8 cellular contexts compared by ENCODE assay signal in the genomic region with DNA sequence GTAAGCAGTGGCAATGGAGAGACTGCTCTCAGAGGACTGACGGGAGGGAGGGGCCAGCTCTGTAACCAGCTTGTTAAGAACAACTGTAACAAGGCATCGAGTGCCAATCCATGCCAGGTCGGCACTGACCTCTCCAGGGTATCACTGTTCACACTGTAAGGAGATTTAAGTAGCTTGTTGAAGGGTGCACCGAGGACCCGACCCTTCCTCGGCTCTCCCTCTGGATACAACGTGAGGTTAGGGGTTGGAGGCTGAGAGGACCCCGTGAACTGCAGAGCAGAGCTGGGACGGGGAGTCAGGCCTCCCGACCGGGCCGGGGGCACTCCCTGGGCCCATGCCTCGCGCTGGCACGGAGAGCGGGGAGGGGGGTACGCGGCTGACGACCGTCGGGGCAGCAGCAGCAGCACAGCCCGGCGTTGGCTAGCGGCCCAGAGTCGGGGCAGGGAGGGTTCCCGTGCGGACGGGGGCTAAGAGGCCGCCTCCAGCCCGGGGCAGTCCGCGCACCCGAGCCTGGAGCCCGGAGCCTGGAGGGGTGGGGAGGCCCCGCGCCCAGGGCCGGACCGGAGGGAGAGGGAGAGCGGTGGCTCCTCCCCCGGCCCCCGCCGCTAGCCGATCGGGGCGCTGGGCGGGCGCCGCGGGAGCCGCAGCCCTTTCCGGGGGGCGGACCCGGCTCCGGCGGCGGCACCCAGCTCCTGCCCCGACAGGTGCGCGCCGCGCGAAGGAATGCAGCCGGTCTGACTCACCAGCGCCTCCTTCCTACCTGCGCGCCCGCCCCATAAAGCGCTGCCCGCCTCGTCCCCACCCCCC. TPM values are rescaled to one million over a fixed set of nuclear protein-coding genes. Genes with fewer than 3 reads are reported as not detected.
DNase-seq lines count a peak whose midpoint lies in the region; ATAC-seq, FAIRE-seq and TF ChIP-seq lines count a peak whose summit lies in the region.

A gene (plus strand): TSS at position 804 of the 807 bp plus-strand sequence. CDS start 3,245 bp downstream, outside the sequence.

- peak; percentile 95 for ATAC-seq in activated CD8-positive, alpha-beta memory T cell treated with anti-CD3 and anti-CD28 coated beads, Interleukin-2, amount 10 ng/mL, durations not matched to agents 7 days and 5 days
- peak; percentile 91 for ATAC-seq in naive thymus-derived CD4-positive, alpha-beta T cell
- peak; percentile 66 to 76 for ATAC-seq in stimulated activated naive B cell treated with anti-CD40 and anti-IgM and Interleukin-4, amounts not matched to agents 10 μg/mL and 1 μg/mL and 100 μg/mL, for 72 hours (replicated peaks)

- no peak within 1 kb of the TSS for H3K4me2 ChIP-seq in endothelial cell of umbilical vein (ENCODE audit: insufficient read depth, low read length)

- peak within 1 kb of the TSS; percentile 69 for H3K4me3 Mint-ChIP-seq in activated CD8-positive, alpha-beta memory T cell treated with anti-CD3 and anti-CD28 coated beads, Interleukin-2, amount 10 ng/mL, durations not matched to agents 7 days and 5 days
- H3K4me3 Mint-ChIP-seq in naive thymus-derived CD4-positive, alpha-beta T cell = peak within 1 kb of the TSS; percentile 78 to 90 (median 82)
- peak within 1 kb of the TSS; percentile 80 to 83 for H3K4me3 Mint-ChIP-seq in stimulated activated naive B cell treated with anti-CD40 and anti-IgM and Interleukin-4, amounts not matched to agents 10 μg/mL and 1 μg/mL and 100 μg/mL, for 72 hours

- CTCF ChIA-PET in activated CD8-positive, alpha-beta memory T cell treated with anti-CD3 and anti-CD28 coated beads, Interleukin-2, amount 10 ng/mL, durations not matched to agents 7 days and 5 days (lab: Charles Lee) = interaction anchor here (0.5 to 4.9 kb wide), 8 partner anchors 10 to 134 kb away, joined by 3 to 41 read pairs (median 4); a partner anchor contains a TSS
- CTCF ChIA-PET in endothelial cell of umbilical vein (lab: Charles Lee) = interaction anchor here (0.6 to 5.2 kb wide), 13 partner anchors 17 to 88 kb away, joined by 3 to 33 read pairs (median 4); a partner anchor contains a TSS
- CTCF ChIA-PET in naive thymus-derived CD4-positive, alpha-beta T cell (lab: Charles Lee) = interaction anchor here (0.8 to 2.8 kb wide), 4 partner anchors 28 to 75 kb away, joined by 3 to 13 read pairs (median 7); a partner anchor contains a TSS

- H3K27ac ChIP-seq in endothelial cell of umbilical vein (ENCODE audit: insufficient read depth, low read depth, low read length) = no peak within 1 kb of the TSS
- H3K27ac ChIP-seq in naive thymus-derived CD4-positive, alpha-beta T cell (ENCODE audit: low read depth, low read length) = peak within 1 kb of the TSS; percentile 39

- H3K4me1 ChIP-seq in endothelial cell of umbilical vein (ENCODE audit: control insufficient read depth, extremely low read depth, insufficient read depth, low read length) = peaks cover 2% of the 10 kb centered on the region
- H3K4me1 ChIP-seq in naive thymus-derived CD4-positive, alpha-beta T cell (ENCODE audit: control insufficient read depth in 2 of 2, insufficient read depth in 2 of 2, low read length in 2 of 2) = peaks cover 0 to 5% of the 10 kb centered on the region in 2 donors

- H3K27ac Mint-ChIP-seq in activated CD8-positive, alpha-beta memory T cell treated with anti-CD3 and anti-CD28 coated beads, Interleukin-2, amount 10 ng/mL, durations not matched to agents 7 days and 5 days = no peak within 1 kb of the TSS
- peak within 1 kb of the TSS in 7 of 9 donors; percentile 14 to 78 (median 36) for H3K27ac Mint-ChIP-seq in naive thymus-derived CD4-positive, alpha-beta T cell
- H3K27ac Mint-ChIP-seq in stimulated activated naive B cell treated with anti-CD40 and anti-IgM and Interleukin-4, amounts not matched to agents 10 μg/mL and 1 μg/mL and 100 μg/mL, for 72 hours = peak within 1 kb of the TSS; percentile 51

- no peak within 1 kb of the TSS for H3K9ac ChIP-seq in endothelial cell of umbilical vein (replicated peaks; ENCODE audit: extremely low read depth, insufficient read depth, low read length)

- peak; percentile 8 for FAIRE-seq in endothelial cell of umbilical vein (lab: Jason Lieb, UNC)

- peaks cover 6 to 11% of the 10 kb centered on the region in 2 experiments for H3K27me3 ChIP-seq in endothelial cell of umbilical vein (ENCODE audit: control insufficient read depth in 2 of 2, insufficient read depth in 2 of 2, low read length in 2 of 2)
- no peaks in the 10 kb centered on the region for H3K27me3 ChIP-seq in naive thymus-derived CD4-positive, alpha-beta T cell (ENCODE audit: control insufficient read depth in 2 of 2, insufficient read depth in 2 of 2, low read length in 2 of 2)

- peak; percentile 89 for DNase-seq in DMS53 (lab: John Stamatoyannopoulos, UW)
- DNase-seq in NAMALWA (ENCODE audit: low spot score) = peak; percentile 20
- DNase-seq in activated CD8-positive, alpha-beta memory T cell treated with anti-CD3 and anti-CD28 coated beads, Interleukin-2, amount 10 ng/mL, durations not matched to agents 7 days and 5 days = peak; percentile 64
- DNase-seq in endothelial cell of umbilical vein (ENCODE audit: low read depth, low spot score) = peak; percentile 30
- DNase-seq in naive thymus-derived CD4-positive, alpha-beta T cell = peak; percentile 56 to 75 (median 68)
- DNase-seq in stimulated activated naive B cell treated with anti-CD40 and anti-IgM and Interleukin-4, amounts not matched to agents 10 μg/mL and 1 μg/mL and 100 μg/mL, for 72 hours = peak; percentile 7
- no peak for DNase-seq in AML-193 (lab: John Stamatoyannopoulos, UW)
- DNase-seq in T1000 (lab: John Stamatoyannopoulos, UW) = no peak

- no peak for TF ChIP-seq POLR2A in endothelial cell of umbilical vein (IDR thresholded peaks at IDR 0.05; ENCODE audit: low read depth, low read length)

- BruUV-seq in endothelial cell of umbilical vein (replicated peaks; lab: Mats Ljungman, UMichigan) = no TSS peak

- no peaks in the 10 kb centered on the region for H3K9me3 Mint-ChIP-seq in activated CD8-positive, alpha-beta memory T cell treated with anti-CD3 and anti-CD28 coated beads, Interleukin-2, amount 10 ng/mL, durations not matched to agents 7 days and 5 days (ENCODE audit: low read depth)
- no peaks in the 10 kb centered on the region for H3K9me3 Mint-ChIP-seq in naive thymus-derived CD4-positive, alpha-beta T cell
- H3K9me3 Mint-ChIP-seq in stimulated activated naive B cell treated with anti-CD40 and anti-IgM and Interleukin-4, amounts not matched to agents 10 μg/mL and 1 μg/mL and 100 μg/mL, for 72 hours = no peaks in the 10 kb centered on the region

- no peaks in the 10 kb centered on the region for H4K20me1 ChIP-seq in endothelial cell of umbilical vein (replicated peaks; ENCODE audit: control insufficient read depth, extremely low read depth, insufficient read depth, low read length)

- intact Hi-C loops in endothelial cell of umbilical vein (cut with micrococcal nuclease) = no loop called here
- intact Hi-C loops in naive thymus-derived CD4-positive, alpha-beta T cell (cut with micrococcal nuclease) = loop anchor here in 1 of 2 donors (1.0 kb wide), 3 partner anchors 32 to 88 kb away; a partner anchor contains a TSS

- H2AFZ ChIP-seq in endothelial cell of umbilical vein (ENCODE audit: low read depth, low read length) = peak within 1 kb of the TSS; percentile 37

- H3K36me3 Mint-ChIP-seq in activated CD8-positive, alpha-beta memory T cell treated with anti-CD3 and anti-CD28 coated beads, Interleukin-2, amount 10 ng/mL, durations not matched to agents 7 days and 5 days = no peaks in the 10 kb centered on the region
- no peaks in the 10 kb centered on the region for H3K36me3 Mint-ChIP-seq in naive thymus-derived CD4-positive, alpha-beta T cell
- H3K36me3 Mint-ChIP-seq in stimulated activated naive B cell treated with anti-CD40 and anti-IgM and Interleukin-4, amounts not matched to agents 10 μg/mL and 1 μg/mL and 100 μg/mL, for 72 hours = no peaks in the 10 kb centered on the region

- H3K9me3 ChIP-seq in endothelial cell of umbilical vein (replicated peaks; ENCODE audit: control insufficient read depth, insufficient read depth, low read length) = no peaks in the 10 kb centered on the region
- no peaks in the 10 kb centered on the region for H3K9me3 ChIP-seq in naive thymus-derived CD4-positive, alpha-beta T cell (ENCODE audit: control insufficient read depth in 2 of 3, low read length in 3 of 3)

- dilution Hi-C loops in endothelial cell of umbilical vein (cut with MboI; ENCODE audit: extremely low pct_ligation_motif_present, low sequenced_read_pairs) = no loop called here

- H3K9me1 ChIP-seq in endothelial cell of umbilical vein (replicated peaks; ENCODE audit: control insufficient read depth, extremely low read depth, insufficient read depth, low read length) = no peaks in the 10 kb centered on the region

- TF ChIP-seq CTCF in endothelial cell of umbilical vein (IDR thresholded peaks at IDR 0.05; ENCODE audit: extremely low read depth in 1 of 2, insufficient read depth in 1 of 2, low read depth in 1 of 2, low read length in 2 of 2) = no peak

- peaks cover 3% of the 10 kb centered on the region for H3K4me1 Mint-ChIP-seq in activated CD8-positive, alpha-beta memory T cell treated with anti-CD3 and anti-CD28 coated beads, Interleukin-2, amount 10 ng/mL, durations not matched to agents 7 days and 5 days
- H3K4me1 Mint-ChIP-seq in naive thymus-derived CD4-positive, alpha-beta T cell = peaks cover 4 to 7% (median 6%) of the 10 kb centered on the region in 7 donors
- peaks cover 3 to 8% of the 10 kb centered on the region in 2 donors for H3K4me1 Mint-ChIP-seq in stimulated activated naive B cell treated with anti-CD40 and anti-IgM and Interleukin-4, amounts not matched to agents 10 μg/mL and 1 μg/mL and 100 μg/mL, for 72 hours

- peak within 1 kb of the TSS in 2 of 3 experiments; percentile 6 to 33 for H3K4me3 ChIP-seq in endothelial cell of umbilical vein (replicated peaks in 1 of 3; ENCODE audit: insufficient read depth in 1 of 3, low read depth in 1 of 3, low read length in 3 of 3)
- peak within 1 kb of the TSS; percentile 41 for H3K4me3 ChIP-seq in naive thymus-derived CD4-positive, alpha-beta T cell (ENCODE audit: low read length)

- peaks cover 31% of the 10 kb centered on the region for H3K27me3 Mint-ChIP-seq in activated CD8-positive, alpha-beta memory T cell treated with anti-CD3 and anti-CD28 coated beads, Interleukin-2, amount 10 ng/mL, durations not matched to agents 7 days and 5 days
- peaks cover 0 to 30% (median 4%) of the 10 kb centered on the region in 5 donors for H3K27me3 Mint-ChIP-seq in naive thymus-derived CD4-positive, alpha-beta T cell
- peaks cover 19 to 37% of the 10 kb centered on the region in 2 donors for H3K27me3 Mint-ChIP-seq in stimulated activated naive B cell treated with anti-CD40 and anti-IgM and Interleukin-4, amounts not matched to agents 10 μg/mL and 1 μg/mL and 100 μg/mL, for 72 hours

- POLR2A ChIA-PET in endothelial cell of umbilical vein (lab: Charles Lee) = interaction anchor here (1.3 kb wide), 1 partner anchor 34 kb away, joined by 3 read pairs; no protein-coding TSS in a partner anchor
- POLR2A ChIA-PET in naive thymus-derived CD4-positive, alpha-beta T cell (lab: Charles Lee) = interaction anchor here (0.7 to 1.3 kb wide), 3 partner anchors 31 to 67 kb away, joined by 3 to 6 read pairs (median 4); a partner anchor contains a TSS

- H3K36me3 ChIP-seq in endothelial cell of umbilical vein (ENCODE audit: control insufficient read depth in 2 of 2, extremely low read depth in 1 of 2, insufficient read depth in 2 of 2, low read length in 2 of 2) = no peaks in the 10 kb centered on the region
- H3K36me3 ChIP-seq in naive thymus-derived CD4-positive, alpha-beta T cell (ENCODE audit: control insufficient read depth in 2 of 3, insufficient read depth in 3 of 3, low read length in 3 of 3) = no peaks in the 10 kb centered on the region

- no peaks in the 10 kb centered on the region for H3K79me2 ChIP-seq in endothelial cell of umbilical vein (ENCODE audit: control insufficient read depth, insufficient read depth, low read length)

RNA-seq across cellular contexts. Expression of the gene that starts here (rescaled TPM):
- 1 to 10 TPM; 1.0 to 1.1 TPM for total RNA-seq in activated CD8-positive, alpha-beta memory T cell treated with anti-CD3 and anti-CD28 coated beads, Interleukin-2, amount 10 ng/mL, durations not matched to agents 7 days and 5 days
- total RNA-seq in endothelial cell of umbilical vein = 4.1 and 4.2 TPM in 2 replicates
- 6.5 and 6.7 TPM in 2 replicates for polyA plus RNA-seq in endothelial cell of umbilical vein
- 1.7 and 3.7 TPM in 2 replicates for polyA plus RNA-seq in endothelial cell of umbilical vein (2011; cell fraction: cytosol; rRNA removed)
- polyA plus RNA-seq in endothelial cell of umbilical vein (2011; cell fraction: nucleus; rRNA removed) = 4.0 TPM in 2 replicates
- 1.6 and 9.5 TPM in 2 replicates for polyA plus RNA-seq in endothelial cell of umbilical vein (2012)
- 2.7 and 6.3 TPM in 2 replicates for polyA minus RNA-seq in endothelial cell of umbilical vein
- polyA minus RNA-seq in endothelial cell of umbilical vein (2011; cell fraction: cytosol; rRNA and poly(A)+ RNA removed) = 22.3 TPM
- 3.8 and 4.4 TPM in 2 replicates for polyA minus RNA-seq in endothelial cell of umbilical vein (2011; cell fraction: nucleus; rRNA and poly(A)+ RNA removed)
- 1 to 10 TPM in 3 of 5 experiments, under 1 TPM in 2; 0.49 to 1.8 (median 1.2) TPM for total RNA-seq in naive thymus-derived CD4-positive, alpha-beta T cell
- under 1 TPM; 0.09 to 0.35 TPM for polyA plus RNA-seq in naive thymus-derived CD4-positive, alpha-beta T cell

Comparison
In these comparisons a context has a peak if more than half of its experiments do, and no peak if none do; other contexts are left out.
1. DNase-seq: peak in DMS53 (single experiment), NAMALWA (single experiment), activated CD8-positive, alpha-beta memory T cell treated with anti-CD3 and anti-CD28 coated beads, Interleukin-2, amount 10 ng/mL, durations not matched to agents 7 days and 5 days (single experiment), endothelial cell of umbilical vein (single experiment), naive thymus-derived CD4-positive, alpha-beta T cell (9 of 9) and stimulated activated naive B cell treated with anti-CD40 and anti-IgM and Interleukin-4, amounts not matched to agents 10 μg/mL and 1 μg/mL and 100 μg/mL, for 72 hours (single experiment); none in AML-193 (0 of 2) and T1000 (single experiment).
2. Peak in every context shown above with its lines, with median percentiles within 50 percentile points of each other: ATAC-seq and H3K4me3 Mint-ChIP-seq.